In the genomic region with DNA sequence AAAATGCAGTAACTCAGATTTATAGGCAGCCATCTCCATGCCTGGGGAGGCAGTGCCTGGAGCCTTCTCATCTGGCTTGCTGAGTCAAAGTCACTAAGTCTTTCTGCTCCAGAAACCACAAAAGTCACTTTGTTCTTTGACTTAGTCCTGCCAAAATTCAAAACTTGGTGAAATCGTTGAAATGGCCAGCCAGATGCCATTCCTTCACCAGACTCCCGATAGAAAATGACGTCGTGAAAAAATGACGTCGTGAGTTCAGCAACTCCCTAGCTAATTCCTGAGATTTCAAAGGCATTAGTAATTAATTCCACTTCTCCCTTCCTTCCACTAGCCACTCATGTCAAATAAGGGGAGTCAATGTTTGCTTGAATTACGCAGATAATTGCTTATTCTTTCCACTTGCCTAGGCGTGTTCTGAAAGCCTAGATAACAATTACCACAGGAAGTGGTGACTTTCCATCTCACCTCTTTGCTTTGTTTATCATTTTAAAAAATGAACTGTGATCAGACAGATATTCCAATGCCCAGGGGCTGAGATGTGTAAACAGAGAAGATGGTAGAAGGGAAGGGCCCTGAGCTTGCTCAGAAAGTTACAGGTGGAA, we compare ENCODE assay signal across 1 cellular context.
A peak's percentile ranks its signal among the peaks of the same experiment; 100 is the strongest.
TF ChIP-seq lines count a peak whose summit lies in the region.

No MANE protein-coding gene starts in this region.

TF ChIP-seq in HepG2, 621 proteins besides CTCF, POLR2A, EP300 and RAD21 (continued from another document and continues in another):
- TF ChIP-seq, protein P1, sequence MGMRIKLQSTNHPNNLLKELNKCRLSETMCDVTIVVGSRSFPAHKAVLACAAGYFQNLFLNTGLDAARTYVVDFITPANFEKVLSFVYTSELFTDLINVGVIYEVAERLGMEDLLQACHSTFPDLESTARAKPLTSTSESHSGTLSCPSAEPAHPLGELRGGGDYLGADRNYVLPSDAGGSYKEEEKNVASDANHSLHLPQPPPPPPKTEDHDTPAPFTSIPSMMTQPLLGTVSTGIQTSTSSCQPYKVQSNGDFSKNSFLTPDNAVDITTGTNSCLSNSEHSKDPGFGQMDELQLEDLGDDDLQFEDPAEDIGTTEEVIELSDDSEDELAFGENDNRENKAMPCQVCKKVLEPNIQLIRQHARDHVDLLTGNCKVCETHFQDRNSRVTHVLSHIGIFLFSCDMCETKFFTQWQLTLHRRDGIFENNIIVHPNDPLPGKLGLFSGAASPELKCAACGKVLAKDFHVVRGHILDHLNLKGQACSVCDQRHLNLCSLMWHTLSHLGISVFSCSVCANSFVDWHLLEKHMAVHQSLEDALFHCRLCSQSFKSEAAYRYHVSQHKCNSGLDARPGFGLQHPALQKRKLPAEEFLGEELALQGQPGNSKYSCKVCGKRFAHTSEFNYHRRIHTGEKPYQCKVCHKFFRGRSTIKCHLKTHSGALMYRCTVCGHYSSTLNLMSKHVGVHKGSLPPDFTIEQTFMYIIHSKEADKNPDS (CRISPR knock-in tag; IDR thresholded peaks at IDR 0.05), result no peak
- TF ChIP-seq ZNF749 (CRISPR knock-in tag; IDR thresholded peaks at IDR 0.05; ENCODE audit: borderline replicate concordance) (no peak), ZNF564 (CRISPR knock-in tag; IDR thresholded peaks at IDR 0.05) (no peak), MED1 (CRISPR knock-in tag; IDR thresholded peaks at IDR 0.05) (peak; percentile 46; the same call in 1 of the 2 replicates), ZNF740 (CRISPR knock-in tag; IDR thresholded peaks at IDR 0.05) (no peak), HOXA3 (CRISPR knock-in tag; IDR thresholded peaks at IDR 0.05) (peak; percentile 73), PITX1 (CRISPR knock-in tag; IDR thresholded peaks at IDR 0.05) (no peak), JUN (CRISPR knock-in tag; IDR thresholded peaks at IDR 0.05) (no peak), POLR2AphosphoS5 (IDR thresholded peaks at IDR 0.05; ENCODE audit: low read depth, low read length) (no peak), MBD4 (IDR thresholded peaks at IDR 0.05; ENCODE audit: borderline replicate concordance, low read length) (no peak), U2AF1 (optimal IDR thresholded peaks at IDR 0.05; ENCODE audit: low read depth, low read length) (no peak), ZFP90 (CRISPR knock-in tag; IDR thresholded peaks at IDR 0.05; ENCODE audit: borderline replicate concordance) (no peak), ZNF441 (CRISPR knock-in tag; IDR thresholded peaks at IDR 0.05; ENCODE audit: borderline replicate concordance) (no peak), MXI1 (IDR thresholded peaks at IDR 0.05; ENCODE audit: borderline replicate concordance, low read depth, low read length) (no peak), SOX13 (IDR thresholded peaks at IDR 0.05) (no peak), SOX13 (CRISPR knock-in tag; conservative IDR thresholded peaks at IDR 0.05 in 1 of 2, IDR thresholded peaks at IDR 0.05 in 1 of 2) (peak in 1 of 2 experiments; percentile 46; a peak in 1 of 4 replicates), SKI (IDR thresholded peaks at IDR 0.05; ENCODE audit: partially characterized antibody) (no peak), ZBTB46 (CRISPR knock-in tag; IDR thresholded peaks at IDR 0.05; ENCODE audit: borderline replicate concordance) (no peak), SP5 (CRISPR knock-in tag; IDR thresholded peaks at IDR 0.05; ENCODE audit: borderline replicate concordance, low read depth) (no peak), TCF7L2 (IDR thresholded peaks at IDR 0.05; ENCODE audit: low read depth, low read length) (no peak), ZNF317 (CRISPR knock-in tag; IDR thresholded peaks at IDR 0.05) (peak; percentile 83), ZNF101 (CRISPR knock-in tag; IDR thresholded peaks at IDR 0.05; ENCODE audit: borderline replicate concordance, low read depth) (no peak), ZMYM2 (CRISPR knock-in tag; IDR thresholded peaks at IDR 0.05) (no peak), ONECUT2 (CRISPR knock-in tag; IDR thresholded peaks at IDR 0.05) (no peak), ZNF614 (CRISPR knock-in tag; IDR thresholded peaks at IDR 0.05; ENCODE audit: borderline replicate concordance) (0 out of 2 replicates have a peak, but pooled peaks have one; percentile 19), NFKB2 (CRISPR knock-in tag; IDR thresholded peaks at IDR 0.05; ENCODE audit: borderline replicate concordance) (no peak), CCAR2 (optimal IDR thresholded peaks at IDR 0.05; ENCODE audit: low read depth, low read length) (no peak), KDM4B (CRISPR knock-in tag; IDR thresholded peaks at IDR 0.05) (no peak), GMEB1 (CRISPR knock-in tag; IDR thresholded peaks at IDR 0.05; ENCODE audit: borderline replicate concordance) (no peak), FOXA3 (CRISPR knock-in tag; IDR thresholded peaks at IDR 0.05) (peak; percentile 27; the same call in 1 of the 2 replicates), KDM5A (IDR thresholded peaks at IDR 0.05; ENCODE audit: borderline replicate concordance, low read length) (no peak), ZNF570 (CRISPR knock-in tag; IDR thresholded peaks at IDR 0.05; ENCODE audit: borderline replicate concordance) (no peak), ZNF484 (CRISPR knock-in tag; IDR thresholded peaks at IDR 0.05; ENCODE audit: borderline replicate concordance, low read depth) (no peak), CSRNP2 (CRISPR knock-in tag; conservative IDR thresholded peaks at IDR 0.05; ENCODE audit: low read depth) (no peak), CREB1 (IDR thresholded peaks at IDR 0.05) (peak; percentile 84), CREB1 (CRISPR knock-in tag; IDR thresholded peaks at IDR 0.05) (peak; percentile 78), FOXA1 (IDR thresholded peaks at IDR 0.05) (no peak), FOXA1 (CRISPR knock-in tag; IDR thresholded peaks at IDR 0.05) (no peak)
- TF ChIP-seq, protein P2, sequence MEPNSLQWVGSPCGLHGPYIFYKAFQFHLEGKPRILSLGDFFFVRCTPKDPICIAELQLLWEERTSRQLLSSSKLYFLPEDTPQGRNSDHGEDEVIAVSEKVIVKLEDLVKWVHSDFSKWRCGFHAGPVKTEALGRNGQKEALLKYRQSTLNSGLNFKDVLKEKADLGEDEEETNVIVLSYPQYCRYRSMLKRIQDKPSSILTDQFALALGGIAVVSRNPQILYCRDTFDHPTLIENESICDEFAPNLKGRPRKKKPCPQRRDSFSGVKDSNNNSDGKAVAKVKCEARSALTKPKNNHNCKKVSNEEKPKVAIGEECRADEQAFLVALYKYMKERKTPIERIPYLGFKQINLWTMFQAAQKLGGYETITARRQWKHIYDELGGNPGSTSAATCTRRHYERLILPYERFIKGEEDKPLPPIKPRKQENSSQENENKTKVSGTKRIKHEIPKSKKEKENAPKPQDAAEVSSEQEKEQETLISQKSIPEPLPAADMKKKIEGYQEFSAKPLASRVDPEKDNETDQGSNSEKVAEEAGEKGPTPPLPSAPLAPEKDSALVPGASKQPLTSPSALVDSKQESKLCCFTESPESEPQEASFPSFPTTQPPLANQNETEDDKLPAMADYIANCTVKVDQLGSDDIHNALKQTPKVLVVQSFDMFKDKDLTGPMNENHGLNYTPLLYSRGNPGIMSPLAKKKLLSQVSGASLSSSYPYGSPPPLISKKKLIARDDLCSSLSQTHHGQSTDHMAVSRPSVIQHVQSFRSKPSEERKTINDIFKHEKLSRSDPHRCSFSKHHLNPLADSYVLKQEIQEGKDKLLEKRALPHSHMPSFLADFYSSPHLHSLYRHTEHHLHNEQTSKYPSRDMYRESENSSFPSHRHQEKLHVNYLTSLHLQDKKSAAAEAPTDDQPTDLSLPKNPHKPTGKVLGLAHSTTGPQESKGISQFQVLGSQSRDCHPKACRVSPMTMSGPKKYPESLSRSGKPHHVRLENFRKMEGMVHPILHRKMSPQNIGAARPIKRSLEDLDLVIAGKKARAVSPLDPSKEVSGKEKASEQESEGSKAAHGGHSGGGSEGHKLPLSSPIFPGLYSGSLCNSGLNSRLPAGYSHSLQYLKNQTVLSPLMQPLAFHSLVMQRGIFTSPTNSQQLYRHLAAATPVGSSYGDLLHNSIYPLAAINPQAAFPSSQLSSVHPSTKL (CRISPR knock-in tag; IDR thresholded peaks at IDR 0.05), result peak; percentile 30; the same call in 1 of the 2 replicates
- TF ChIP-seq, protein P3, sequence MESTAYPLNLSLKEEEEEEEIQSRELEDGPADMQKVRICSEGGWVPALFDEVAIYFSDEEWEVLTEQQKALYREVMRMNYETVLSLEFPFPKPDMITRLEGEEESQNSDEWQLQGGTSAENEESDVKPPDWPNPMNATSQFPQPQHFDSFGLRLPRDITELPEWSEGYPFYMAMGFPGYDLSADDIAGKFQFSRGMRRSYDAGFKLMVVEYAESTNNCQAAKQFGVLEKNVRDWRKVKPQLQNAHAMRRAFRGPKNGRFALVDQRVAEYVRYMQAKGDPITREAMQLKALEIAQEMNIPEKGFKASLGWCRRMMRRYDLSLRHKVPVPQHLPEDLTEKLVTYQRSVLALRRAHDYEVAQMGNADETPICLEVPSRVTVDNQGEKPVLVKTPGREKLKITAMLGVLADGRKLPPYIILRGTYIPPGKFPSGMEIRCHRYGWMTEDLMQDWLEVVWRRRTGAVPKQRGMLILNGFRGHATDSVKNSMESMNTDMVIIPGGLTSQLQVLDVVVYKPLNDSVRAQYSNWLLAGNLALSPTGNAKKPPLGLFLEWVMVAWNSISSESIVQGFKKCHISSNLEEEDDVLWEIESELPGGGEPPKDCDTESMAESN (CRISPR knock-in tag; conservative IDR thresholded peaks at IDR 0.05), result no peak
- TF ChIP-seq, protein P4, sequence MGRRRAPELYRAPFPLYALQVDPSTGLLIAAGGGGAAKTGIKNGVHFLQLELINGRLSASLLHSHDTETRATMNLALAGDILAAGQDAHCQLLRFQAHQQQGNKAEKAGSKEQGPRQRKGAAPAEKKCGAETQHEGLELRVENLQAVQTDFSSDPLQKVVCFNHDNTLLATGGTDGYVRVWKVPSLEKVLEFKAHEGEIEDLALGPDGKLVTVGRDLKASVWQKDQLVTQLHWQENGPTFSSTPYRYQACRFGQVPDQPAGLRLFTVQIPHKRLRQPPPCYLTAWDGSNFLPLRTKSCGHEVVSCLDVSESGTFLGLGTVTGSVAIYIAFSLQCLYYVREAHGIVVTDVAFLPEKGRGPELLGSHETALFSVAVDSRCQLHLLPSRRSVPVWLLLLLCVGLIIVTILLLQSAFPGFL (CRISPR knock-in tag; IDR thresholded peaks at IDR 0.05), result no peak
- TF ChIP-seq, protein P5, sequence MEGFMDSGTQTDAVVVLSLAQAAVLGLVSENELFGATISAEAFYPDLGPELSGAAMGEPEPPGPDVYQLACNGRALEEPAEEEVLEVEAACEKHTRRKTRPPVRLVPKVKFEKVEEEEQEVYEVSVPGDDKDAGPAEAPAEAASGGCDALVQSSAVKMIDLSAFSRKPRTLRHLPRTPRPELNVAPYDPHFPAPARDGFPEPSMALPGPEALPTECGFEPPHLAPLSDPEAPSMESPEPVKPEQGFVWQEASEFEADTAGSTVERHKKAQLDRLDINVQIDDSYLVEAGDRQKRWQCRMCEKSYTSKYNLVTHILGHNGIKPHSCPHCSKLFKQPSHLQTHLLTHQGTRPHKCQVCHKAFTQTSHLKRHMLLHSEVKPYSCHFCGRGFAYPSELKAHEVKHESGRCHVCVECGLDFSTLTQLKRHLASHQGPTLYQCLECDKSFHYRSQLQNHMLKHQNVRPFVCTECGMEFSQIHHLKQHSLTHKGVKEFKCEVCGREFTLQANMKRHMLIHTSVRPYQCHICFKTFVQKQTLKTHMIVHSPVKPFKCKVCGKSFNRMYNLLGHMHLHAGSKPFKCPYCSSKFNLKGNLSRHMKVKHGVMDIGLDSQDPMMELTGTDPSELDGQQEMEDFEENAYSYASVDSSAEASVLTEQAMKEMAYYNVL (CRISPR knock-in tag; IDR thresholded peaks at IDR 0.05; ENCODE audit: borderline replicate concordance), result 0 out of 2 replicates have a peak, but pooled peaks have one; percentile 37
- TF ChIP-seq, protein P6, sequence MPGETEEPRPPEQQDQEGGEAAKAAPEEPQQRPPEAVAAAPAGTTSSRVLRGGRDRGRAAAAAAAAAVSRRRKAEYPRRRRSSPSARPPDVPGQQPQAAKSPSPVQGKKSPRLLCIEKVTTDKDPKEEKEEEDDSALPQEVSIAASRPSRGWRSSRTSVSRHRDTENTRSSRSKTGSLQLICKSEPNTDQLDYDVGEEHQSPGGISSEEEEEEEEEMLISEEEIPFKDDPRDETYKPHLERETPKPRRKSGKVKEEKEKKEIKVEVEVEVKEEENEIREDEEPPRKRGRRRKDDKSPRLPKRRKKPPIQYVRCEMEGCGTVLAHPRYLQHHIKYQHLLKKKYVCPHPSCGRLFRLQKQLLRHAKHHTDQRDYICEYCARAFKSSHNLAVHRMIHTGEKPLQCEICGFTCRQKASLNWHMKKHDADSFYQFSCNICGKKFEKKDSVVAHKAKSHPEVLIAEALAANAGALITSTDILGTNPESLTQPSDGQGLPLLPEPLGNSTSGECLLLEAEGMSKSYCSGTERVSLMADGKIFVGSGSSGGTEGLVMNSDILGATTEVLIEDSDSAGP (CRISPR knock-in tag; IDR thresholded peaks at IDR 0.05; ENCODE audit: borderline replicate concordance), result no peak
